In the genomic region with DNA sequence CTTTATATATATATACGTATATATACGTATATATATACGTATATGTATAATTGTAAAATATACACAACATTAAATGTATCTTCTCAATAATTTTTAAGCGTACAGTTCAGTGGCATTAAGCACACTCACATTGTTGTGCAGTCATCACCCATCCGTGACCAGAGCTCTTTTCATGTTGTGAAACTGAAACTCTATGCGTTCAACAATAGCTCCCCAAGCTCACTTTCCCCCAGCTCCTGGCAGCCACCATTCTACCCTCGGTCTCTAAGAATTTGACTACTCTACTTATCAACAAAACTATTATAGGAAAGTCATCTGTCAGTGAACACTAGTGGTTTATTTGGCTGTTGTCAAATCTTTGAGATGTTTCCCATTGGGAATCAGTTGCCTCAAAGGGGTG, we compare ENCODE assay signal across 13 cellular contexts.
DNase-seq lines count a peak whose midpoint lies in the region; ATAC-seq and TF ChIP-seq lines count a peak whose summit lies in the region.
"Had no signal": no experiment of that assay in that cellular context is flagged by ENCODE, and none has a peak within 500 bp of the region (broad histone marks: within the 10 kb centered on the region; RNA-seq: fewer than 3 reads in every experiment).

No MANE protein-coding gene starts in this region.

- DNase-seq in GM12864 (ENCODE audit: low read depth): peak; percentile 5
- DNase-seq in kidney glomerular epithelial cell (lab: John Stamatoyannopoulos, UW): no peak
- no peak for DNase-seq in activated CD8-positive, alpha-beta memory T cell treated with anti-CD3 and anti-CD28 coated beads, Interleukin-2, amount 50 U/mL, for 4 hours
- DNase-seq in GM20000 (ENCODE audit: low spot score): no peak
- DNase-seq in NCI-H1048 (lab: John Stamatoyannopoulos, UW): no peak
- DNase-seq: activated CD4-positive, alpha-beta T cell treated with anti-CD3 and anti-CD28 coated beads, Interleukin-2, amount 50 U/mL, for 48 hours; caudate nucleus; NCI-H446; RPMI8226 had no signal

- TF ChIP-seq CTCF in GM12864 (IDR thresholded peaks at IDR 0.05; ENCODE audit: low read depth, low read length, missing control alignments) (no peak), GM20000 (IDR thresholded peaks at IDR 0.05; ENCODE audit: extremely low read depth, missing control alignments) (no peak)

- ATAC-seq in GM19043 (IDR thresholded peaks at IDR 0.05; ENCODE audit: low read depth, unreplicated experiment) (peak; percentile 60), HG02759 (IDR thresholded peaks at IDR 0.05; ENCODE audit: unreplicated experiment) (peak; percentile 74), HG03521 (IDR thresholded peaks at IDR 0.05; ENCODE audit: unreplicated experiment) (peak; percentile 81)

- H3K4me3 ChIP-seq in GM12864 (ENCODE audit: low read depth, low read length): no peak overlapping the region
- H3K4me3 ChIP-seq: smooth muscle cell had no signal
